In the genomic region with DNA sequence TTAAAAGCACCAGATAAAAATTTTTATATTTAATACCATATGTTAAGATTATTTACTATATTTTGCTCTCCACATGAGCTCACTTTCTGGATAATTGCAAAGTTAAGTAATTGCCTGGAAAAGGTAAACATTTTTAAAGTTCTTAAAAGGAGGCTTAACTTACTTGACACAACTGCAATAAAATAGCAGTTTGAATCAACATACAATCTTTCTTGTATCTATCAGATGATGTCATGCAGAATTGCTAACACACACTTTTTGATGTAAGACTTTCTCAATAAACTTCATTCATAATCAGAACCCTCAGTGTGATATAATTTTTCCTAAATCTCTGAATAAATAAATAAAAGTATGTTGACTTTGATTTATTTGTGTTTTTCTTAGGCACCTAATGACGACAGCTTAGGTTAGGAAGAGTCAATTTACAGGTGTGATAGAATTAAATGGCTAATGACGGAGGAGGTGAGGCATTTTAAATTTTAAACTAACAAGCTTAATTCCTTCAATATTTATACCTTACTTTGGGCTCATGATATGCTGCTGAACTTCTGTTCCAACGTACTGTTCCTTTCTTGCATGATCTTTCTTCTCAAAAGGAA, we compare ENCODE assay signal across 20 cellular contexts.
DNase-seq lines count a peak whose midpoint lies in the region; FAIRE-seq and TF ChIP-seq lines count a peak whose summit lies in the region.
"Had no signal": no experiment of that assay in that cellular context is flagged by ENCODE, and none has a peak within 500 bp of the region (broad histone marks: within the 10 kb centered on the region; RNA-seq: fewer than 3 reads in every experiment).

No MANE protein-coding gene starts in this region.

- H3K36me3 ChIP-seq in GM23248 (ENCODE audit: low read depth) = no peaks in the 10 kb centered on the region
- H3K36me3 ChIP-seq: BE2C had no signal

- CTCF ChIA-PET in HEK293T (lab: Yijun Ruan, JAX) = no interaction called here

- H3K4me1 ChIP-seq in GM23248 (ENCODE audit: insufficient read depth) = peaks cover 11% of the 10 kb centered on the region
- H3K4me1 ChIP-seq: BE2C had no signal

- in situ Hi-C loops in GM23248 (cut with MboI) = no loop called here

- H3K9me3 ChIP-seq in GM23248 (ENCODE audit: low read depth) = no peaks in the 10 kb centered on the region
- H3K9me3 ChIP-seq: BE2C had no signal

- peak; percentile 9 for FAIRE-seq in TTC549 (lab: Jason Lieb, UNC)
- FAIRE-seq: A204.1, GM12892, GM18507, H54 had no signal

- no peaks in the 10 kb centered on the region for H4K20me1 ChIP-seq in GM23248 (ENCODE audit: insufficient read depth)

- no peak overlapping the region for H2AFZ ChIP-seq in GM23248
- H2AFZ ChIP-seq: GM23338 had no signal

- H3K79me2 ChIP-seq in GM23248 (ENCODE audit: insufficient read depth) = no peaks in the 10 kb centered on the region

- WGBS in GM23248 (ENCODE audit: low coverage in 1 of 2, low lambda C conversion rate in 2 of 2, missing lambda C conversion rate in 2 of 2), 2 experiments = 94 to 95% methylated on average over 3 of the region's 3 CpGs

- intact Hi-C loops in posterior vena cava (cut with DNase I) = no loop called here

- H3K9ac ChIP-seq in GM23248 = no peak overlapping the region

- no peak for DNase-seq in GM23248
- no peak for DNase-seq in HEK293T (ENCODE audit: extremely low spot score)
- DNase-seq in stimulated activated CD4-positive, alpha-beta T cell treated with anti-CD3 and anti-CD28 coated beads, Interleukin-2, amount 100 ng/mL, for 48 hours = no peak
- DNase-seq in posterior vena cava (ENCODE audit: low spot score) = no peak
- no peak for DNase-seq in stimulated activated CD4-positive, alpha-beta T cell treated with anti-CD3 and anti-CD28 coated beads, Interleukin-4, amount 100 ng/mL, for 4 hours
- DNase-seq: ACHN; BE2C; C1 segment of cervical spinal cord; CD4-positive, CD25-positive, alpha-beta regulatory T cell; CD8-positive, alpha-beta memory T cell; COR-L47; DMS79; GDM1; HCEC 1CT had no signal

- POLR2A ChIA-PET in HEK293T (lab: Yijun Ruan, JAX) = no interaction called here

- no peaks in the 10 kb centered on the region for H3F3A ChIP-seq in GM23248 (ENCODE audit: insufficient read depth)

- no peak overlapping the region for H3K27ac ChIP-seq in GM23248

- peak overlapping the region; percentile 72 for H3K4me2 ChIP-seq in GM23248 (ENCODE audit: unreplicated experiment)
- H3K4me2 ChIP-seq: GM23338 had no signal

- no peak overlapping the region for H3K4me3 ChIP-seq in GM23248
- H3K4me3 ChIP-seq: GM23338 had no signal

- H3K9me2 ChIP-seq in GM23248 (ENCODE audit: insufficient read depth) = no peaks in the 10 kb centered on the region

- no peaks in the 10 kb centered on the region for H3K27me3 ChIP-seq in GM23248 (replicated peaks; ENCODE audit: insufficient read depth)
- H3K27me3 ChIP-seq: BE2C had no signal

TF ChIP-seq in HEK293T, 16 proteins besides CTCF, POLR2A, EP300 and RAD21:
- TF ChIP-seq ZNF384 (IDR thresholded peaks at IDR 0.05) (no peak; the same call in 1 of the 2 replicates), HDGF (IDR thresholded peaks at IDR 0.05; ENCODE audit: borderline replicate concordance) (no peak), FOXA1 (IDR thresholded peaks at IDR 0.05) (no peak; the same call in 1 of the 2 replicates), CTBP1 (IDR thresholded peaks at IDR 0.05; ENCODE audit: borderline replicate concordance) (peak; percentile 33; the same call in 1 of the 2 replicates), BHLHE40 (IDR thresholded peaks at IDR 0.05; ENCODE audit: borderline replicate concordance) (no peak), FOXM1 (IDR thresholded peaks at IDR 0.05; ENCODE audit: borderline replicate concordance) (no peak), ELF4 (IDR thresholded peaks at IDR 0.05) (no peak), SP1 (IDR thresholded peaks at IDR 0.05) (no peak), LEF1 (IDR thresholded peaks at IDR 0.05; ENCODE audit: borderline replicate concordance) (no peak), SUZ12 (IDR thresholded peaks at IDR 0.05) (no peak), FOXK2 (IDR thresholded peaks at IDR 0.05) (no peak), TARDBP (IDR thresholded peaks at IDR 0.05) (no peak)
- TF ChIP-seq, protein P1, sequence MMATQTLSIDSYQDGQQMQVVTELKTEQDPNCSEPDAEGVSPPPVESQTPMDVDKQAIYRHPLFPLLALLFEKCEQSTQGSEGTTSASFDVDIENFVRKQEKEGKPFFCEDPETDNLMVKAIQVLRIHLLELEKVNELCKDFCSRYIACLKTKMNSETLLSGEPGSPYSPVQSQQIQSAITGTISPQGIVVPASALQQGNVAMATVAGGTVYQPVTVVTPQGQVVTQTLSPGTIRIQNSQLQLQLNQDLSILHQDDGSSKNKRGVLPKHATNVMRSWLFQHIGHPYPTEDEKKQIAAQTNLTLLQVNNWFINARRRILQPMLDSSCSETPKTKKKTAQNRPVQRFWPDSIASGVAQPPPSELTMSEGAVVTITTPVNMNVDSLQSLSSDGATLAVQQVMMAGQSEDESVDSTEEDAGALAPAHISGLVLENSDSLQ (IDR thresholded peaks at IDR 0.05) = peak; percentile 57
